In the genomic region with DNA sequence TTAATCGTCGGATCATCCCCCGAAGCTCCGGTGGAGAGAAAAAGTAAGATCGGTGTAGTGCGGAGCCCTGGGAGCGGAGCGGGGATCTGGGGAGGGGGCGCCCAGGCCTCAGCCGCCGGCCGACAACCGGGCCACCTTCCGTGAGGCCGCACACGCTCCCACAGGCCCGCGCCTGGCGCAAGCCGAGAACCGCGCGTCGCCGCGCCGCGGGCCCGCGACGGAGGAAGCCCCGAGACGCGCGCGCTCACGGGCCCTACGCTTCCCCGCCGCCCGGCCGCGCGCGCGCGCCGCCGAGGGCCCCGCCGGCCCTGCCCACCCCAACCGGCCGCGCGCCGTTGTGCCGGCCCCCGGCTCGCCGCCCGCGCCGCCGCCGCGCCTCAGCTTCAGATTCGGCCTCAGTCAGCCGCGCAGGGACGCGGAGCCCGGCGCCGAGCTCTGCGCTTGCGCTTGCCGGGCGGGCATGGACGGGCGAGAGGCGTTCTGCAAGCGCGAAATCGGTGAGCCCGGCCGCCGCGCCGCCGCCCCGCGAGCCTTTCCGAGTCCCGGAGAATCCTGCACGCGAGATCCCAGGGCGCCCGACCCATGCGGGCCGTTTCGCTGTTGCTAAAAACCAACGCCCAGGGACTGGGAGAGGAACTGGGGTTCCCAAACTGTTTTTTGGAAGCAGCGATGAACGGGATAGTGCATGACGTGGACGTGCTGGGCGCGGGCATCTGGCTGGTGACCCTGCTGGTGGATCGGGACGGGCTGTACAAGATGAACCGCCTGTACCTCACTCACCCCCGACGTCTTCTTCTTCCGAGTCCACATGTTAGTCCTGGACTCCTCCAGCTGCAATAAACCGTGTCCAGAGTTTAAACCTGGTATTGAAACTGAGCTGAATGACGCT, we compare ENCODE assay signal across 1 cellular context.
TF ChIP-seq lines count a peak whose summit lies in the region.

No MANE protein-coding gene starts in this region.

TF ChIP-seq in HepG2, 621 proteins besides CTCF, POLR2A, EP300 and RAD21 (continued from another document and continues in another):
- peak; percentile 10 for TF ChIP-seq MEF2D (CRISPR knock-in tag; IDR thresholded peaks at IDR 0.05)
- no peak for TF ChIP-seq AGO2 (optimal IDR thresholded peaks at IDR 0.05; ENCODE audit: low read depth, low read length)
- no peak for TF ChIP-seq TCF7L2 (IDR thresholded peaks at IDR 0.05; ENCODE audit: low read depth, low read length)
- no peak for TF ChIP-seq KLF11 (CRISPR knock-in tag; IDR thresholded peaks at IDR 0.05)
- TF ChIP-seq, protein P1, sequence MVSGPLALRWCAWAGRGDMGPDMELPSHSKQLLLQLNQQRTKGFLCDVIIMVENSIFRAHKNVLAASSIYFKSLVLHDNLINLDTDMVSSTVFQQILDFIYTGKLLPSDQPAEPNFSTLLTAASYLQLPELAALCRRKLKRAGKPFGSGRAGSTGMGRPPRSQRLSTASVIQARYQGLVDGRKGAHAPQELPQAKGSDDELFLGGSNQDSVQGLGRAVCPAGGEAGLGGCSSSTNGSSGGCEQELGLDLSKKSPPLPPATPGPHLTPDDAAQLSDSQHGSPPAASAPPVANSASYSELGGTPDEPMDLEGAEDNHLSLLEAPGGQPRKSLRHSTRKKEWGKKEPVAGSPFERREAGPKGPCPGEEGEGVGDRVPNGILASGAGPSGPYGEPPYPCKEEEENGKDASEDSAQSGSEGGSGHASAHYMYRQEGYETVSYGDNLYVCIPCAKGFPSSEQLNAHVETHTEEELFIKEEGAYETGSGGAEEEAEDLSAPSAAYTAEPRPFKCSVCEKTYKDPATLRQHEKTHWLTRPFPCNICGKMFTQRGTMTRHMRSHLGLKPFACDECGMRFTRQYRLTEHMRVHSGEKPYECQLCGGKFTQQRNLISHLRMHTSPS (CRISPR knock-in tag; IDR thresholded peaks at IDR 0.05; ENCODE audit: low read depth), result no peak
- TF ChIP-seq, protein P2, sequence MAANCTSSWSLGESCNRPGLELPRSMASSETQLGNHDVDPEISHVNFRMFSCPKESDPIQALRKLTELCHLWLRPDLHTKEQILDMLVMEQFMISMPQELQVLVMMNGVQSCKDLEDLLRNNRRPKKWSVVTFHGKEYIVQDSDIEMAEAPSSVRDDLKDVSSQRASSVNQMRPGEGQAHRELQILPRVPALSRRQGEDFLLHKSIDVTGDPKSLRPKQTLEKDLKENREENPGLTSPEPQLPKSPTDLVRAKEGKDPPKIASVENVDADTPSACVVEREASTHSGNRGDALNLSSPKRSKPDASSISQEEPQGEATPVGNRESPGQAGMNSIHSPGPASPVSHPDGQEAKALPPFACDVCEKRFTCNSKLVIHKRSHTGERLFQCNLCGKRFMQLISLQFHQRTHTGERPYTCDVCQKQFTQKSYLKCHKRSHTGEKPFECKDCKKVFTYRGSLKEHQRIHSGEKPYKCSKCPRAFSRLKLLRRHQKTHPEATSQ (CRISPR knock-in tag; IDR thresholded peaks at IDR 0.05; ENCODE audit: borderline replicate concordance), result no peak
- TF ChIP-seq GATA4 (IDR thresholded peaks at IDR 0.05; ENCODE audit: borderline replicate concordance, low read depth), result no peak
- no peak for TF ChIP-seq IKZF4 (CRISPR knock-in tag; IDR thresholded peaks at IDR 0.05; ENCODE audit: borderline replicate concordance, low read depth, not compliant biosample characterization)
- TF ChIP-seq, protein P3, sequence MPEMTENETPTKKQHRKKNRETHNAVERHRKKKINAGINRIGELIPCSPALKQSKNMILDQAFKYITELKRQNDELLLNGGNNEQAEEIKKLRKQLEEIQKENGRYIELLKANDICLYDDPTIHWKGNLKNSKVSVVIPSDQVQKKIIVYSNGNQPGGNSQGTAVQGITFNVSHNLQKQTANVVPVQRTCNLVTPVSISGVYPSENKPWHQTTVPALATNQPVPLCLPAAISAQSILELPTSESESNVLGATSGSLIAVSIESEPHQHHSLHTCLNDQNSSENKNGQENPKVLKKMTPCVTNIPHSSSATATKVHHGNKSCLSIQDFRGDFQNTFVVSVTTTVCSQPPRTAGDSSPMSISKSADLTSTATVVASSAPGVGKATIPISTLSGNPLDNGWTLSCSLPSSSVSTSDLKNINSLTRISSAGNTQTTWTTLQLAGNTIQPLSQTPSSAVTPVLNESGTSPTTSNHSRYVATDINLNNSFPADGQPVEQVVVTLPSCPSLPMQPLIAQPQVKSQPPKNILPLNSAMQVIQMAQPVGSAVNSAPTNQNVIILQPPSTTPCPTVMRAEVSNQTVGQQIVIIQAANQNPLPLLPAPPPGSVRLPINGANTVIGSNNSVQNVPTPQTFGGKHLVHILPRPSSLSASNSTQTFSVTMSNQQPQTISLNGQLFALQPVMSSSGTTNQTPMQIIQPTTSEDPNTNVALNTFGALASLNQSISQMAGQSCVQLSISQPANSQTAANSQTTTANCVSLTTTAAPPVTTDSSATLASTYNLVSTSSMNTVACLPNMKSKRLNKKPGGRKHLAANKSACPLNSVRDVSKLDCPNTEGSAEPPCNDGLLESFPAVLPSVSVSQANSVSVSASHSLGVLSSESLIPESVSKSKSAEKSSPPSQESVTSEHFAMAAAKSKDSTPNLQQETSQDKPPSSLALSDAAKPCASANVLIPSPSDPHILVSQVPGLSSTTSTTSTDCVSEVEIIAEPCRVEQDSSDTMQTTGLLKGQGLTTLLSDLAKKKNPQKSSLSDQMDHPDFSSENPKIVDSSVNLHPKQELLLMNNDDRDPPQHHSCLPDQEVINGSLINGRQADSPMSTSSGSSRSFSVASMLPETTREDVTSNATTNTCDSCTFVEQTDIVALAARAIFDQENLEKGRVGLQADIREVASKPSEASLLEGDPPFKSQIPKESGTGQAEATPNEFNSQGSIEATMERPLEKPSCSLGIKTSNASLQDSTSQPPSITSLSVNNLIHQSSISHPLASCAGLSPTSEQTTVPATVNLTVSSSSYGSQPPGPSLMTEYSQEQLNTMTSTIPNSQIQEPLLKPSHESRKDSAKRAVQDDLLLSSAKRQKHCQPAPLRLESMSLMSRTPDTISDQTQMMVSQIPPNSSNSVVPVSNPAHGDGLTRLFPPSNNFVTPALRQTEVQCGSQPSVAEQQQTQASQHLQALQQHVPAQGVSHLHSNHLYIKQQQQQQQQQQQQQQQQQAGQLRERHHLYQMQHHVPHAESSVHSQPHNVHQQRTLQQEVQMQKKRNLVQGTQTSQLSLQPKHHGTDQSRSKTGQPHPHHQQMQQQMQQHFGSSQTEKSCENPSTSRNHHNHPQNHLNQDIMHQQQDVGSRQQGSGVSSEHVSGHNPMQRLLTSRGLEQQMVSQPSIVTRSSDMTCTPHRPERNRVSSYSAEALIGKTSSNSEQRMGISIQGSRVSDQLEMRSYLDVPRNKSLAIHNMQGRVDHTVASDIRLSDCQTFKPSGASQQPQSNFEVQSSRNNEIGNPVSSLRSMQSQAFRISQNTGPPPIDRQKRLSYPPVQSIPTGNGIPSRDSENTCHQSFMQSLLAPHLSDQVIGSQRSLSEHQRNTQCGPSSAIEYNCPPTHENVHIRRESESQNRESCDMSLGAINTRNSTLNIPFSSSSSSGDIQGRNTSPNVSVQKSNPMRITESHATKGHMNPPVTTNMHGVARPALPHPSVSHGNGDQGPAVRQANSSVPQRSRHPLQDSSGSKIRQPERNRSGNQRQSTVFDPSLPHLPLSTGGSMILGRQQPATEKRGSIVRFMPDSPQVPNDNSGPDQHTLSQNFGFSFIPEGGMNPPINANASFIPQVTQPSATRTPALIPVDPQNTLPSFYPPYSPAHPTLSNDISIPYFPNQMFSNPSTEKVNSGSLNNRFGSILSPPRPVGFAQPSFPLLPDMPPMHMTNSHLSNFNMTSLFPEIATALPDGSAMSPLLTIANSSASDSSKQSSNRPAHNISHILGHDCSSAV (CRISPR knock-in tag; IDR thresholded peaks at IDR 0.05; ENCODE audit: borderline replicate concordance), result no peak
- TF ChIP-seq, protein P4, sequence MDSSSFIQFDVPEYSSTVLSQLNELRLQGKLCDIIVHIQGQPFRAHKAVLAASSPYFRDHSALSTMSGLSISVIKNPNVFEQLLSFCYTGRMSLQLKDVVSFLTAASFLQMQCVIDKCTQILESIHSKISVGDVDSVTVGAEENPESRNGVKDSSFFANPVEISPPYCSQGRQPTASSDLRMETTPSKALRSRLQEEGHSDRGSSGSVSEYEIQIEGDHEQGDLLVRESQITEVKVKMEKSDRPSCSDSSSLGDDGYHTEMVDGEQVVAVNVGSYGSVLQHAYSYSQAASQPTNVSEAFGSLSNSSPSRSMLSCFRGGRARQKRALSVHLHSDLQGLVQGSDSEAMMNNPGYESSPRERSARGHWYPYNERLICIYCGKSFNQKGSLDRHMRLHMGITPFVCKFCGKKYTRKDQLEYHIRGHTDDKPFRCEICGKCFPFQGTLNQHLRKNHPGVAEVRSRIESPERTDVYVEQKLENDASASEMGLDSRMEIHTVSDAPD (CRISPR knock-in tag; IDR thresholded peaks at IDR 0.05), result no peak
- TF ChIP-seq ZNF629 (CRISPR knock-in tag; conservative IDR thresholded peaks at IDR 0.05), result no peak; the same call in 1 of the 2 replicates
- TF ChIP-seq TCF12 (IDR thresholded peaks at IDR 0.05), result no peak
- peak; percentile 48 for TF ChIP-seq TCF12 (CRISPR knock-in tag; IDR thresholded peaks at IDR 0.05)
- TF ChIP-seq MIER3 (CRISPR knock-in tag; IDR thresholded peaks at IDR 0.05; ENCODE audit: borderline replicate concordance), result peak; percentile 38; the same call in 1 of the 2 replicates
- TF ChIP-seq ZNF317 (CRISPR knock-in tag; IDR thresholded peaks at IDR 0.05), result 0 out of 2 replicates have a peak, but pooled peaks have one; percentile 48
- TF ChIP-seq NKX3-1 (CRISPR knock-in tag; IDR thresholded peaks at IDR 0.05), result no peak
- TF ChIP-seq KAT8 (CRISPR knock-in tag; IDR thresholded peaks at IDR 0.05), result 0 out of 2 replicates have a peak, but pooled peaks have one; percentile 29
- TF ChIP-seq, protein P5, sequence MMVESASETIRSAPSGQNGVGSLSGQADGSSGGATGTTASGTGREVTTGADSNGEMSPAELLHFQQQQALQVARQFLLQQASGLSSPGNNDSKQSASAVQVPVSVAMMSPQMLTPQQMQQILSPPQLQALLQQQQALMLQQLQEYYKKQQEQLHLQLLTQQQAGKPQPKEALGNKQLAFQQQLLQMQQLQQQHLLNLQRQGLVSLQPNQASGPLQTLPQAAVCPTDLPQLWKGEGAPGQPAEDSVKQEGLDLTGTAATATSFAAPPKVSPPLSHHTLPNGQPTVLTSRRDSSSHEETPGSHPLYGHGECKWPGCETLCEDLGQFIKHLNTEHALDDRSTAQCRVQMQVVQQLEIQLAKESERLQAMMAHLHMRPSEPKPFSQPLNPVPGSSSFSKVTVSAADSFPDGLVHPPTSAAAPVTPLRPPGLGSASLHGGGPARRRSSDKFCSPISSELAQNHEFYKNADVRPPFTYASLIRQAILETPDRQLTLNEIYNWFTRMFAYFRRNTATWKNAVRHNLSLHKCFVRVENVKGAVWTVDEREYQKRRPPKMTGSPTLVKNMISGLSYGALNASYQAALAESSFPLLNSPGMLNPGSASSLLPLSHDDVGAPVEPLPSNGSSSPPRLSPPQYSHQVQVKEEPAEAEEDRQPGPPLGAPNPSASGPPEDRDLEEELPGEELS (CRISPR knock-in tag; IDR thresholded peaks at IDR 0.05), result 0 out of 2 replicates have a peak, but pooled peaks have one; percentile 29
- TF ChIP-seq ZFX (CRISPR knock-in tag; IDR thresholded peaks at IDR 0.05; ENCODE audit: low read depth), result peak; percentile 91
- TF ChIP-seq FOXK2 (IDR thresholded peaks at IDR 0.05), result no peak
- TF ChIP-seq ZFY (CRISPR knock-in tag; IDR thresholded peaks at IDR 0.05), result peak; percentile 96
- no peak for TF ChIP-seq SP1 (IDR thresholded peaks at IDR 0.05)
- TF ChIP-seq SP1 (CRISPR knock-in tag; IDR thresholded peaks at IDR 0.05), result no peak; the same call in 1 of the 2 replicates
- no peak for TF ChIP-seq BRCA1 (CRISPR knock-in tag; IDR thresholded peaks at IDR 0.05)
- TF ChIP-seq TARDBP (CRISPR knock-in tag; IDR thresholded peaks at IDR 0.05), result no peak
- no peak for TF ChIP-seq STAG1 (CRISPR knock-in tag; IDR thresholded peaks at IDR 0.05)
- TF ChIP-seq NFIC (IDR thresholded peaks at IDR 0.05; ENCODE audit: low read length), result no peak; the same call in 1 of the 2 replicates
- TF ChIP-seq ZNF232 (CRISPR knock-in tag; IDR thresholded peaks at IDR 0.05; ENCODE audit: borderline replicate concordance), result no peak
- 0 out of 2 replicates have a peak, but pooled peaks have one; percentile 32 for TF ChIP-seq ZNF136 (CRISPR knock-in tag; IDR thresholded peaks at IDR 0.05; ENCODE audit: low read depth)
- no peak for TF ChIP-seq SIX1 (CRISPR knock-in tag; IDR thresholded peaks at IDR 0.05; ENCODE audit: borderline replicate concordance)
- peak; percentile 81; the same call in 1 of the 2 replicates for TF ChIP-seq ARNT2 (CRISPR knock-in tag; IDR thresholded peaks at IDR 0.05; ENCODE audit: low read depth)
- TF ChIP-seq, protein P6, sequence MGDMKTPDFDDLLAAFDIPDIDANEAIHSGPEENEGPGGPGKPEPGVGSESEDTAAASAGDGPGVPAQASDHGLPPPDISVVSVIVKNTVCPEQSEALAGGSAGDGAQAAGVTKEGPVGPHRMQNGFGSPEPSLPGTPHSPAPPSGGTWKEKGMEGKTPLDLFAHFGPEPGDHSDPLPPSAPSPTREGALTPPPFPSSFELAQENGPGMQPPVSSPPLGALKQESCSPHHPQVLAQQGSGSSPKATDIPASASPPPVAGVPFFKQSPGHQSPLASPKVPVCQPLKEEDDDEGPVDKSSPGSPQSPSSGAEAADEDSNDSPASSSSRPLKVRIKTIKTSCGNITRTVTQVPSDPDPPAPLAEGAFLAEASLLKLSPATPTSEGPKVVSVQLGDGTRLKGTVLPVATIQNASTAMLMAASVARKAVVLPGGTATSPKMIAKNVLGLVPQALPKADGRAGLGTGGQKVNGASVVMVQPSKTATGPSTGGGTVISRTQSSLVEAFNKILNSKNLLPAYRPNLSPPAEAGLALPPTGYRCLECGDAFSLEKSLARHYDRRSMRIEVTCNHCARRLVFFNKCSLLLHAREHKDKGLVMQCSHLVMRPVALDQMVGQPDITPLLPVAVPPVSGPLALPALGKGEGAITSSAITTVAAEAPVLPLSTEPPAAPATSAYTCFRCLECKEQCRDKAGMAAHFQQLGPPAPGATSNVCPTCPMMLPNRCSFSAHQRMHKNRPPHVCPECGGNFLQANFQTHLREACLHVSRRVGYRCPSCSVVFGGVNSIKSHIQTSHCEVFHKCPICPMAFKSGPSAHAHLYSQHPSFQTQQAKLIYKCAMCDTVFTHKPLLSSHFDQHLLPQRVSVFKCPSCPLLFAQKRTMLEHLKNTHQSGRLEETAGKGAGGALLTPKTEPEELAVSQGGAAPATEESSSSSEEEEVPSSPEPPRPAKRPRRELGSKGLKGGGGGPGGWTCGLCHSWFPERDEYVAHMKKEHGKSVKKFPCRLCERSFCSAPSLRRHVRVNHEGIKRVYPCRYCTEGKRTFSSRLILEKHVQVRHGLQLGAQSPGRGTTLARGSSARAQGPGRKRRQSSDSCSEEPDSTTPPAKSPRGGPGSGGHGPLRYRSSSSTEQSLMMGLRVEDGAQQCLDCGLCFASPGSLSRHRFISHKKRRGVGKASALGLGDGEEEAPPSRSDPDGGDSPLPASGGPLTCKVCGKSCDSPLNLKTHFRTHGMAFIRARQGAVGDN (CRISPR knock-in tag; IDR thresholded peaks at IDR 0.05), result peak; percentile 91
- no peak for TF ChIP-seq NCOR1 (IDR thresholded peaks at IDR 0.05; ENCODE audit: borderline replicate concordance, low read length)
- peak; percentile 27; the same call in 1 of the 2 replicates for TF ChIP-seq HOXA3 (CRISPR knock-in tag; IDR thresholded peaks at IDR 0.05)
- no peak for TF ChIP-seq ZNF12 (CRISPR knock-in tag; IDR thresholded peaks at IDR 0.05)
- TF ChIP-seq, protein P7, sequence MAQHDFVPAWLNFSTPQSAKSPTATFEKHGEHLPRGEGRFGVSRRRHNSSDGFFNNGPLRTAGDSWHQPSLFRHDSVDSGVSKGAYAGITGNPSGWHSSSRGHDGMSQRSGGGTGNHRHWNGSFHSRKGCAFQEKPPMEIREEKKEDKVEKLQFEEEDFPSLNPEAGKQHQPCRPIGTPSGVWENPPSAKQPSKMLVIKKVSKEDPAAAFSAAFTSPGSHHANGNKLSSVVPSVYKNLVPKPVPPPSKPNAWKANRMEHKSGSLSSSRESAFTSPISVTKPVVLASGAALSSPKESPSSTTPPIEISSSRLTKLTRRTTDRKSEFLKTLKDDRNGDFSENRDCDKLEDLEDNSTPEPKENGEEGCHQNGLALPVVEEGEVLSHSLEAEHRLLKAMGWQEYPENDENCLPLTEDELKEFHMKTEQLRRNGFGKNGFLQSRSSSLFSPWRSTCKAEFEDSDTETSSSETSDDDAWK (CRISPR knock-in tag; IDR thresholded peaks at IDR 0.05), result no peak
